In genomic region chr6:117861545-117861944, GRCh38 we compare ENCODE assay signal across 4 cellular contexts.
A peak's percentile ranks its signal among the peaks of the same experiment; 100 is the strongest.
TF ChIP-seq lines count a peak whose summit lies in the region.

No MANE protein-coding gene starts in this region.

TF ChIP-seq in HepG2, 621 proteins besides CTCF, POLR2A, EP300 and RAD21:
- TF ChIP-seq CEBPB (IDR thresholded peaks at IDR 0.05; ENCODE audit: borderline replicate concordance, low read depth, low read length): peak; percentile 58; the same call in 1 of the 2 replicates
- TF ChIP-seq ZNF891 (CRISPR knock-in tag; IDR thresholded peaks at IDR 0.05): no peak
TF ChIP-seq in HepG2: peak in this region for 1.

TF ChIP-seq in IMR-90, 13 proteins besides CTCF, POLR2A, EP300 and RAD21:
- peak; percentile 66 for TF ChIP-seq CEBPB (IDR thresholded peaks at IDR 0.05; ENCODE audit: low read depth, low read length)
- no peak for TF ChIP-seq NFE2L2 (IDR thresholded peaks at IDR 0.05; ENCODE audit: low read depth, low read length)
TF ChIP-seq in IMR-90: peak in this region for 1.

TF ChIP-seq in Ishikawa, 13 proteins besides CTCF, POLR2A, EP300 and RAD21:
- no peak for TF ChIP-seq NFIC (IDR thresholded peaks at IDR 0.05)
- peak; percentile 22; the same call in 1 of the 2 replicates for TF ChIP-seq CEBPB (IDR thresholded peaks at IDR 0.05)

TF ChIP-seq in H1, 55 proteins besides CTCF, POLR2A, EP300 and RAD21:
- TF ChIP-seq CBX5 (IDR thresholded peaks at IDR 0.05; ENCODE audit: low read depth, low read length) (no peak), TEAD4 (IDR thresholded peaks at IDR 0.05; ENCODE audit: low read depth, low read length) (no peak), CEBPB (IDR thresholded peaks at IDR 0.05; ENCODE audit: low read depth, low read length) (peak; percentile 39; the same call in 1 of the 2 replicates)
